In the genomic region with DNA sequence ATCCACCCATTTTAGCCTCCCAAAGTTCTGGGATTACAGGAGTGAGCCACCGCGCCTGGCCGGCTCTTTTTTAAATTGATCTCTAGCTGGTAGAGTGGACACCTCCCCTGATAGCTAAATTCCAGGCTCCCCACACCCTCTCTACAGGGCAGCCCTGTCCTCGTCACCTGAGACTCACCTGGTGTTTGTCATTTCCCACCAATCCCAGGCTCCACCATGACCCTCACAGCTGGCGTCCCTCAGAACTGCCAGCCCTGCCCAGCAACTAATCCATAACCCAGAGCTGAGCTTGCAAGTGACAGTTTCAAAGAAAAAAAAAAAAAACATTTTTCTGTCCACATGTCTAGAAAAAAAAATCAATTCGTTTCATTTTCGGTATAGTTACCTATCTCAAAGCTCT, we compare ENCODE assay signal across 22 cellular contexts.
DNase-seq lines count a peak whose midpoint lies in the region; ATAC-seq and TF ChIP-seq lines count a peak whose summit lies in the region.
"Had no signal": no experiment of that assay in that cellular context is flagged by ENCODE, and none has a peak within 500 bp of the region (broad histone marks: within the 10 kb centered on the region; RNA-seq: fewer than 3 reads in every experiment).

No MANE protein-coding gene starts in this region.

- peaks cover 17% of the 10 kb centered on the region for H3K4me1 ChIP-seq in BLaER1
- H3K4me1 ChIP-seq: BE2C had no signal

- H3K9me3 Mint-ChIP-seq in type B pancreatic cell, result peaks cover 3% of the 10 kb centered on the region
- H3K9me3 Mint-ChIP-seq: CD4-positive, alpha-beta memory T cell had no signal

- peak overlapping the region; percentile 48 for H3K27ac Mint-ChIP-seq in type B pancreatic cell
- H3K27ac Mint-ChIP-seq: CD14-positive monocyte; CD4-positive, alpha-beta memory T cell; CD4-positive, CD25-positive, alpha-beta regulatory T cell; CD8-positive, alpha-beta memory T cell had no signal

- no peak for DNase-seq in type B pancreatic cell (ENCODE audit: extremely low spot score, unreplicated experiment)
- no peak for DNase-seq in NCI-H2171 (lab: John Stamatoyannopoulos, UW)
- DNase-seq: 8988T; ACHN; BE2C; CD4-positive, alpha-beta memory T cell; CD4-positive, CD25-positive, alpha-beta regulatory T cell; CD8-positive, alpha-beta memory T cell; COR-L47; DMS 273 treated with DMSO at 0.1 percent for 48 hours; DMS153; DMS53; DMS79; DND-41; EL; GDM1 had no signal

- H3K36me3 Mint-ChIP-seq in type B pancreatic cell, result no peaks in the 10 kb centered on the region
- H3K36me3 Mint-ChIP-seq: CD14-positive monocyte; CD4-positive, alpha-beta memory T cell; CD4-positive, CD25-positive, alpha-beta regulatory T cell; CD8-positive, alpha-beta memory T cell had no signal

- H3K27me3 ChIP-seq in BLaER1, result no peaks in the 10 kb centered on the region
- H3K27me3 ChIP-seq: BE2C; BLaER1 treated with 17β-estradiol and CSF1 and Interleukin-3, amounts not matched to agents 10 nM and 100 nM had no signal

- no peak overlapping the region for H3K4me3 Mint-ChIP-seq in type B pancreatic cell
- H3K4me3 Mint-ChIP-seq: CD14-positive monocyte; CD4-positive, alpha-beta memory T cell; CD4-positive, CD25-positive, alpha-beta regulatory T cell; CD8-positive, alpha-beta memory T cell had no signal

- H3K27ac ChIP-seq in BLaER1 (no peak overlapping the region), C4-2B (0 out of 2 replicates have a peak overlapping the region, but pooled peaks have one; percentile 12)
- H3K27ac ChIP-seq: BLaER1 treated with 17β-estradiol and CSF1 and Interleukin-3, amounts not matched to agents 10 nM and 100 nM had no signal

- peak overlapping the region; percentile 37 for H3K4me2 ChIP-seq in BLaER1

- H3K4me1 Mint-ChIP-seq in type B pancreatic cell (ENCODE audit: unreplicated experiment), result peaks cover 13% of the 10 kb centered on the region
- H3K4me1 Mint-ChIP-seq: CD14-positive monocyte; CD4-positive, alpha-beta memory T cell; CD4-positive, CD25-positive, alpha-beta regulatory T cell; CD8-positive, alpha-beta memory T cell had no signal

- TF ChIP-seq CTCF in C4-2B (conservative IDR thresholded peaks at IDR 0.05) (no peak), type B pancreatic cell (conservative IDR thresholded peaks at IDR 0.05) (no peak)

- H4K20me1 ChIP-seq in BLaER1, result no peaks in the 10 kb centered on the region
- H4K20me1 ChIP-seq: BLaER1 treated with 17β-estradiol and CSF1 and Interleukin-3, amounts not matched to agents 10 nM and 100 nM had no signal

- H3K4me3 ChIP-seq in BLaER1, result no peak overlapping the region
- H3K4me3 ChIP-seq: BLaER1 treated with 17β-estradiol and CSF1 and Interleukin-3, amounts not matched to agents 10 nM and 100 nM; GM12878 had no signal

- no peak for ATAC-seq in HG02870 (IDR thresholded peaks at IDR 0.05; ENCODE audit: unreplicated experiment)
- ATAC-seq: GM12878 had no signal

- H3K9me3 ChIP-seq in BLaER1, result no peaks in the 10 kb centered on the region; the same call in 1 of the 2 replicates
- H3K9me3 ChIP-seq: BE2C; BLaER1 treated with 17β-estradiol and CSF1 and Interleukin-3, amounts not matched to agents 10 nM and 100 nM had no signal

- H3K9ac ChIP-seq in BLaER1, result no peak overlapping the region
- H3K9ac ChIP-seq: BLaER1 treated with 17β-estradiol and CSF1 and Interleukin-3, amounts not matched to agents 10 nM and 100 nM had no signal

- H3K27me3 Mint-ChIP-seq in type B pancreatic cell, result no peaks in the 10 kb centered on the region
- H3K27me3 Mint-ChIP-seq: CD4-positive, alpha-beta memory T cell; CD4-positive, CD25-positive, alpha-beta regulatory T cell; CD8-positive, alpha-beta memory T cell had no signal

- no peaks in the 10 kb centered on the region for H3K36me3 ChIP-seq in BLaER1
- H3K36me3 ChIP-seq: BE2C; BLaER1 treated with 17β-estradiol and CSF1 and Interleukin-3, amounts not matched to agents 10 nM and 100 nM had no signal
